ENCODE assay signal across 8 cellular contexts in the genomic region with DNA sequence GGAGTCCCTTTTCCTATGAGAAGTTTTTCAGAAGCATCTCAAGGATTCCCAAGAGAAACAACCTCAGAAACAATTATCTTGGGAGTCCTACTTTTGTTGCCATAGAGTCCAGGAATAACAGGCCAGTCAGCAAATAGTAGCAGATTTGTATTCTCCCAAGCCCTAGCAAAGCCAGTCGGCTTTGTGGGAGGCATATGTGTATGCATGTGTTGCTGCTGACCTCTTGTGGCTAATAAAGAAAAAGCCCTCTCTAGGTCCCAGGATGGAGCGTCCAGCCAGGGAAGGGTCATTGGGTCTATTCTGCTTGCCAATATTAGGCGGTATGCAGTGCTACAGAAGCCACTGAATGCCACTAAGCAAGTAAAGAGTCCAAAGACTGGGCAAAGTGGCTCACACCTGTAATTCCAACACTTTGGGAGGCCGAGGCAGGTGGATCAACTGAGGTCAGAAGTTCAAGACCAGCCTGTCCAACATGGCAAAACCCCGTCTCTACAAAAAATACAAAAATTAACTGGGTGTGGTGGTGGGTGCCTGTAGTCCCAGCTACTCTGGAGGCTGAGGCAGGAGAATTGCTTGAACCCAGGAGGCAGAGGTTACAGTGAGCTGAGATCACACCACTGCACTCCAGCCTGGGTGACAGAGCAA. TPM values are rescaled to one million over a fixed set of nuclear protein-coding genes. Genes with fewer than 3 reads are reported as not detected.
DNase-seq lines count a peak whose midpoint lies in the region; ATAC-seq and TF ChIP-seq lines count a peak whose summit lies in the region.
"Not testable (repeated sequence)": the region's sequence is repeated elsewhere in the genome, so short reads cannot be mapped to it uniquely, and the experiment has no call there.

No MANE protein-coding gene starts in this region.

- not testable (repeated sequence) for H3K36me3 ChIP-seq in HAP-1 (replicated peaks); RWPE2 (ENCODE audit: low read depth)

- TF ChIP-seq CTCF in Calu3 (IDR thresholded peaks at IDR 0.05; ENCODE audit: unreplicated experiment) (peak; percentile 43), RWPE2 (IDR thresholded peaks at IDR 0.05; ENCODE audit: poor library complexity, severe bottlenecking) (peak; percentile 96), fibroblast of villous mesenchyme (IDR thresholded peaks at IDR 0.05; ENCODE audit: insufficient read depth, low read depth, low read length) (peak; percentile 89)

- BruUV-seq in Calu3 (replicated peaks; lab: Mats Ljungman, UMichigan) = not testable (repeated sequence)

- H3K36me3 Mint-ChIP-seq in Calu3 (ENCODE audit: insufficient read depth, unreplicated experiment) = not testable (repeated sequence)

- peaks cover 21% of the 10 kb centered on the region for H3K4me1 Mint-ChIP-seq in Calu3 (ENCODE audit: low read depth, unreplicated experiment)
- not testable (repeated sequence) for H3K4me1 Mint-ChIP-seq in stimulated activated naive CD8-positive, alpha-beta T cell treated with anti-CD3 and anti-CD28 coated beads, Interleukin-15, amount 100 ng/mL, for 72 hours

- CTCF ChIA-PET in Calu3 (lab: Charles Lee) = interaction anchor here (0.7 to 1.6 kb wide), 4 partner anchors 13 to 361 kb away, joined by 3 to 7 read pairs (median 4); no protein-coding TSS in a partner anchor

- ATAC-seq in RWPE2 (ENCODE audit: low read depth) = peak; percentile 92
- peak; percentile 91 for ATAC-seq in stimulated activated naive CD8-positive, alpha-beta T cell treated with anti-CD3 and anti-CD28 coated beads, Interleukin-15, amount 100 ng/mL, for 72 hours

- intact Hi-C loops in Calu3 (cut with micrococcal nuclease; ENCODE audit: unreplicated experiment) = loop anchor here (1.0 to 5.0 kb wide), 4 partner anchors 55 to 575 kb away; no protein-coding TSS in a partner anchor

- not testable (repeated sequence) for H3K9me3 ChIP-seq in HAP-1; RWPE2 (ENCODE audit: severe bottlenecking)

- peaks cover 19% of the 10 kb centered on the region; the same call in 1 of the 2 replicates for H3K27me3 ChIP-seq in HAP-1 (ENCODE audit: low read depth)
- not testable (repeated sequence) for H3K27me3 ChIP-seq in RWPE2 (ENCODE audit: insufficient read depth, poor library complexity, severe bottlenecking)

- H3K4me3 Mint-ChIP-seq in Calu3 (ENCODE audit: low read depth, unreplicated experiment); stimulated activated naive CD8-positive, alpha-beta T cell treated with anti-CD3 and anti-CD28 coated beads, Interleukin-15, amount 100 ng/mL, for 72 hours: not testable (repeated sequence)

- peak overlapping the region; percentile 19 for H3K27ac Mint-ChIP-seq in Calu3 (ENCODE audit: unreplicated experiment)
- H3K27ac Mint-ChIP-seq in stimulated activated naive CD8-positive, alpha-beta T cell treated with anti-CD3 and anti-CD28 coated beads, Interleukin-15, amount 100 ng/mL, for 72 hours = not testable (repeated sequence)

- not testable (repeated sequence) for H3K9me3 Mint-ChIP-seq in Calu3 (ENCODE audit: low read depth, unreplicated experiment); stimulated activated naive CD8-positive, alpha-beta T cell treated with anti-CD3 and anti-CD28 coated beads, Interleukin-15, amount 100 ng/mL, for 72 hours

- not testable (repeated sequence) for H3K27me3 Mint-ChIP-seq in Calu3 (ENCODE audit: unreplicated experiment)
- H3K27me3 Mint-ChIP-seq in stimulated activated naive CD8-positive, alpha-beta T cell treated with anti-CD3 and anti-CD28 coated beads, Interleukin-15, amount 100 ng/mL, for 72 hours = peaks cover 34% of the 10 kb centered on the region

- in situ Hi-C loops in HAP-1 (cut with MboI; ENCODE audit: low sequenced_read_pairs) = loop anchor here (5.0 kb wide), 1 partner anchor 360 kb away; the partner anchor contains the start of gene ATOSB

- DNase-seq in Calu3 = peak; percentile 56
- DNase-seq in HAP-1 (ENCODE audit: low spot score in 2 of 2) = peak; percentile 63
- DNase-seq in NCI-H1694 (lab: John Stamatoyannopoulos, UW) = peak; percentile 61
- DNase-seq in RWPE2 (ENCODE audit: low spot score) = not testable (repeated sequence)
- DNase-seq in amniotic epithelial cell (ENCODE audit: low read depth) = peak; percentile 89
- DNase-seq in fibroblast of villous mesenchyme (ENCODE audit: low read depth) = peak; percentile 86
- peak; percentile 67 for DNase-seq in midbrain (lab: John Stamatoyannopoulos, UW)
- DNase-seq in stimulated activated naive CD8-positive, alpha-beta T cell treated with anti-CD3 and anti-CD28 coated beads, Interleukin-15, amount 100 ng/mL, for 72 hours = peak; percentile 37 to 44

- not testable (repeated sequence) for H3K4me1 ChIP-seq in HAP-1; RWPE2 (ENCODE audit: insufficient read depth, poor library complexity, severe bottlenecking)

- not testable (repeated sequence) for H3K4me3 ChIP-seq in HAP-1; RWPE2 (ENCODE audit: severe bottlenecking); fibroblast of villous mesenchyme (ENCODE audit: low read depth, low read length)

- H3K27ac ChIP-seq in RWPE2 (ENCODE audit: poor library complexity, severe bottlenecking) = not testable (repeated sequence)

RNA-seq across cellular contexts. Expression of gene RUSC2, which starts 12.6 kb away (rescaled TPM):
- total RNA-seq in Calu3 (2022) (8.6 and 10.5 TPM in 2 replicates), fibroblast of villous mesenchyme (24.2 and 33.2 TPM in 2 replicates)

Comparison
In these comparisons a context has a peak if more than half of its experiments do, and no peak if none do; other contexts are left out.
1. CTCF ChIP-seq: peak in every context shown above with its lines; median percentile 96 in RWPE2; 89 in fibroblast of villous mesenchyme; 43 in Calu3.